In genomic region chr2:73103018-73103542, GRCh38 we compare ENCODE assay signal across 15 cellular contexts. TPM values are rescaled to one million over a fixed set of nuclear protein-coding genes. Genes with fewer than 3 reads are reported as not detected.
DNase-seq lines count a peak whose midpoint lies in the region; ATAC-seq and TF ChIP-seq lines count a peak whose summit lies in the region.
"Had no signal": no experiment of that assay in that cellular context is flagged by ENCODE, and none has a peak within 500 bp of the region (broad histone marks: within the 10 kb centered on the region; RNA-seq: fewer than 3 reads in every experiment).

No MANE protein-coding gene starts in this region.

- no peaks in the 10 kb centered on the region for H3K4me1 Mint-ChIP-seq in neural crest cell

- peaks cover 23% of the 10 kb centered on the region for H3K4me1 ChIP-seq in IMR-90 (ENCODE audit: control insufficient read depth, insufficient read depth, low read length)

- CTCF ChIA-PET in IMR-90 (lab: Yijun Ruan, JAX) = no interaction called here

- dilution Hi-C loops in IMR-90 (cut with HindIII; ENCODE audit: low sequenced_read_pairs, unreplicated experiment) = no loop called here

- no TSS peak for BruUV-seq in IMR-90 (replicated peaks; lab: Mats Ljungman, UMichigan)

- in situ Hi-C loops in IMR-90 (cut with MboI; ENCODE audit: low sequenced_read_pairs) = no loop called here

- ATAC-seq in IMR-90 (ENCODE audit: low read depth) (no peak), GM18867 (IDR thresholded peaks at IDR 0.05; ENCODE audit: unreplicated experiment) (no peak)

- peaks cover 68% of the 10 kb centered on the region for H3K9me1 ChIP-seq in IMR-90 (ENCODE audit: insufficient read depth, low read length)

- TF ChIP-seq CTCF in IMR-90 (conservative IDR thresholded peaks at IDR 0.05; ENCODE audit: low read depth, low read length) (no peak), VCaP (conservative IDR thresholded peaks at IDR 0.05) (no peak), neural crest cell (conservative IDR thresholded peaks at IDR 0.05) (no peak)

- no peak for TF ChIP-seq POLR2A in IMR-90 (IDR thresholded peaks at IDR 0.05; ENCODE audit: low read depth, low read length)

- H3K9ac ChIP-seq in IMR-90 (ENCODE audit: low read depth, low read length) = no peak overlapping the region

- no peaks in the 10 kb centered on the region for H3K9me3 Mint-ChIP-seq in neural crest cell
- H3K9me3 Mint-ChIP-seq: immature natural killer cell had no signal

- H3K79me1 ChIP-seq in IMR-90 (ENCODE audit: low read depth in 1 of 2, low read length in 2 of 2) = peaks cover 28 to 94% of the 10 kb centered on the region in 2 experiments

- no peak overlapping the region for H3K56ac ChIP-seq in IMR-90 (ENCODE audit: extremely low read depth, insufficient read depth, low read length)

- peak overlapping the region; percentile 48; the same call in 1 of the 2 replicates for H3K14ac ChIP-seq in IMR-90 (replicated peaks; ENCODE audit: low read depth, low read length)

- no peak overlapping the region; the same call in 1 of the 2 replicates for H4K91ac ChIP-seq in IMR-90 (ENCODE audit: insufficient read depth, low read depth, low read length)

- H4K8ac ChIP-seq in IMR-90 (ENCODE audit: low read depth in 2 of 2, low read length in 2 of 2) = no peak overlapping the region

- H4K5ac ChIP-seq in IMR-90 (ENCODE audit: low read depth, low read length) = no peak overlapping the region

- peak overlapping the region; percentile 19 for H3K27ac Mint-ChIP-seq in neural crest cell (ENCODE audit: unreplicated experiment)

- H3K27me3 Mint-ChIP-seq in neural crest cell (ENCODE audit: low read depth) = no peaks in the 10 kb centered on the region

- H2BK5ac ChIP-seq in IMR-90 (ENCODE audit: low read depth, low read length, poor library complexity, severe bottlenecking) = no peak overlapping the region

- no peak overlapping the region for H3K4me2 ChIP-seq in IMR-90 (ENCODE audit: low read depth, low read length)

- TF ChIP-seq RAD21 in IMR-90 (IDR thresholded peaks at IDR 0.05; ENCODE audit: low read length) = no peak

- no peak overlapping the region for H3K18ac ChIP-seq in IMR-90 (ENCODE audit: low read depth, low read length)

- H4K20me1 ChIP-seq in IMR-90 (ENCODE audit: insufficient read depth, low read length) = peaks cover 88% of the 10 kb centered on the region

- no peaks in the 10 kb centered on the region for H3K27me3 ChIP-seq in IMR-90 (ENCODE audit: control insufficient read depth, insufficient read depth, low read length)
- H3K27me3 ChIP-seq: brain microvascular endothelial cell, MG63 had no signal

- peaks cover 2% of the 10 kb centered on the region; the same call in 1 of the 2 replicates for H3K36me3 ChIP-seq in IMR-90 (ENCODE audit: control insufficient read depth, insufficient read depth, low read length)
- H3K36me3 ChIP-seq: brain microvascular endothelial cell had no signal

- no peaks in the 10 kb centered on the region for H3K36me3 Mint-ChIP-seq in neural crest cell (ENCODE audit: low read depth)
- H3K36me3 Mint-ChIP-seq: immature natural killer cell had no signal

- no peak overlapping the region for H2AFZ ChIP-seq in IMR-90 (replicated peaks; ENCODE audit: low read length, poor library complexity)

- no peak overlapping the region for H2BK15ac ChIP-seq in IMR-90 (ENCODE audit: low read depth, low read length)

- WGBS in IMR-90 (ENCODE audit: extremely low coverage in 2 of 2, insufficient read length in 1 of 2), 2 experiments = no CpG with 5 or more reads among the region's 2 CpGs

- no peak overlapping the region for H3K4me3 ChIP-seq in IMR-90 (ENCODE audit: insufficient read depth, low read depth, low read length)
- H3K4me3 ChIP-seq: MG63, skin epidermis had no signal

- DNase-seq in NCI-H2171 treated with DMSO at 0.1 percent for 48 hours (lab: John Stamatoyannopoulos, UW) = peak; percentile 15
- DNase-seq in NCI-H2171 (lab: John Stamatoyannopoulos, UW) = no peak
- no peak for DNase-seq in IMR-90
- no peak for DNase-seq in neural crest cell (ENCODE audit: low read depth, low spot score)
- no peak for DNase-seq in DMS114 treated with DMSO at 0.1 percent for 48 hours (lab: John Stamatoyannopoulos, UW; ENCODE audit: unreplicated experiment)
- DNase-seq in stimulated activated CD4-positive, alpha-beta T cell treated with anti-CD3 and anti-CD28 coated beads, Interleukin-1b, Interleukin-23, amount 100 ng/mL, for 48 hours = no peak
- DNase-seq: activated naive CD4-positive, alpha-beta T cell; brain microvascular endothelial cell; effector CD8-positive, alpha-beta T cell; immature natural killer cell; MG63; NCI-H510A treated with DMSO at 0.1 percent for 48 hours had no signal

- POLR2A ChIA-PET in IMR-90 (lab: Charles Lee; ENCODE audit: unreplicated experiment) = no interaction called here

- H2AK5ac ChIP-seq in IMR-90 (ENCODE audit: low read depth, low read length) = peak overlapping the region; percentile 11; the same call in 1 of the 2 replicates

- H3K27ac ChIP-seq in IMR-90 (ENCODE audit: insufficient read depth, low read length) (no peak overlapping the region), VCaP (peak overlapping the region; percentile 42)
- H3K27ac ChIP-seq: brain microvascular endothelial cell had no signal

- H2AK9ac ChIP-seq in IMR-90 (replicated peaks; ENCODE audit: low read depth, low read length, poor library complexity) = peak overlapping the region; percentile 91

- H2BK120ac ChIP-seq in IMR-90 (ENCODE audit: low read depth, low read length) = no peak overlapping the region

- H3K23ac ChIP-seq in IMR-90 (ENCODE audit: low read depth, low read length) = peak overlapping the region; percentile 60; the same call in 1 of the 2 replicates

- H3K9me3 ChIP-seq in IMR-90 (ENCODE audit: control insufficient read depth, insufficient read depth, low read length) = no peaks in the 10 kb centered on the region
- H3K9me3 ChIP-seq: MG63 had no signal

- no peak overlapping the region for H3K4me3 Mint-ChIP-seq in neural crest cell
- H3K4me3 Mint-ChIP-seq: immature natural killer cell had no signal

- peak overlapping the region; percentile 33; the same call in 1 of the 2 replicates for H3K4ac ChIP-seq in IMR-90 (ENCODE audit: low read depth, low read length)

- intact Hi-C loops in IMR-90 (cut with micrococcal nuclease) = no loop called here

- H2BK20ac ChIP-seq in IMR-90 (ENCODE audit: low read depth, low read length) = no peak overlapping the region

TF ChIP-seq in IMR-90, 13 proteins besides CTCF, POLR2A, EP300 and RAD21:
- TF ChIP-seq USF2 (IDR thresholded peaks at IDR 0.05; ENCODE audit: low read depth, low read length) (no peak), SMC3 (IDR thresholded peaks at IDR 0.05; ENCODE audit: low read depth, low read length) (no peak), MAFK (IDR thresholded peaks at IDR 0.05; ENCODE audit: low read depth, low read length) (no peak)

RNA-seq across cellular contexts. Expression of gene RAB11FIP5, which starts 9.7 kb away (rescaled TPM):
- total RNA-seq in IMR-90 (2012; rRNA removed) (21.4 and 21.5 TPM in 2 replicates), neural crest cell (6.7 and 10.1 TPM in 2 replicates)
- 34.5 and 36.0 TPM in 2 replicates for polyA plus RNA-seq in IMR-90 (2012; rRNA removed)
- 28.4 and 35.6 TPM in 2 replicates for polyA plus RNA-seq in IMR-90 (2012; cell fraction: cytosol; rRNA removed)
- polyA plus RNA-seq in IMR-90 (2012; cell fraction: nucleus; rRNA removed; ENCODE audit: low replicate concordance) = 30.1 and 35.6 TPM in 2 replicates

RNA-seq across cellular contexts. Expression of gene SFXN5, which starts 31.6 kb away (rescaled TPM):
- total RNA-seq in IMR-90 (2012; rRNA removed) (8.3 and 8.6 TPM in 2 replicates), neural crest cell (21.8 and 23.3 TPM in 2 replicates)
- 14.3 and 17.0 TPM in 2 replicates for polyA plus RNA-seq in IMR-90 (2012; rRNA removed)
- polyA plus RNA-seq in IMR-90 (2012; cell fraction: cytosol; rRNA removed) = 7.1 and 7.6 TPM in 2 replicates
- polyA plus RNA-seq in IMR-90 (2012; cell fraction: nucleus; rRNA removed; ENCODE audit: low replicate concordance) = 48.0 and 54.3 TPM in 2 replicates
